In the genomic region with DNA sequence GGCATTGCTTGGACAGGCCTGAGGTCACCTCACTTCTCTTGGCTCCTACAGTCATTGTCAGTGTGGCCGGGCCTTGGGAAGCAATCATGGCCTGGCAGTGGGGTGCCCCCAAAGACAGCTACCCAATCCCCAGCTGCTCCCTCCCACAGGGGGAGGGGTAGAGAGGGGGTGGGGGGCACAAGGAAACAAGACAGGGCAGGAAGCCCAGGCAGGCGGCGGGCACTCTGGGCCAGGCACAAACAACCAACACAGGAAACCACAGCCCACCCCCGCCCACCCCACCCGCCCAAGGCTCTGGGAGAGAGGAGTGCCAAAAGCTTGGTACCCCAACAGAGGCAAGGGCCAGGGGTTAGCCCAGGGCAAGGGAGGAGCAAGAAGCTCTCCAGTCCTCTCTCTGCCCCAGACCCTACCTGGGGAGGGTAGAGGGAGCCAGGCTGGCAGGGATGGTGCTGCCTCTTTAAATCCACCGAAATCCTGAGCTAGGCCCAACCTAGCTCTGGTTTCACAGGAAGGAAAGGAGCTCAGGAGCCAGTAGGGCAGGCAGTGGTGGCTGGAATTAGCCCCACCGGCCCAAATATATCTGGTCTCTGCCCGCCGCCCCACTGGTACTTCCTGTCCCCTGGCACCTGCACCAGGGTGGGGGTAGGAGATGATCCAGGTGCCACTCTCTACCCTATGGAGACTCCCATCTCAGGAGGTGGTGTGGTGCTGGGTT, we compare ENCODE assay signal across 8 cellular contexts. TPM values are rescaled to one million over a fixed set of nuclear protein-coding genes. Genes with fewer than 3 reads are reported as not detected.
DNase-seq lines count a peak whose midpoint lies in the region; ATAC-seq, FAIRE-seq and TF ChIP-seq lines count a peak whose summit lies in the region.

No MANE protein-coding gene starts in this region.

- peak overlapping the region; percentile 86 for H3K9ac ChIP-seq in astrocyte (ENCODE audit: low read length)
- peak overlapping the region; percentile 89 for H3K9ac ChIP-seq in mesenchymal stem cell (ENCODE audit: low read length)

- H3K36me3 Mint-ChIP-seq in astrocyte (ENCODE audit: low read depth, unreplicated experiment): peaks cover 1% of the 10 kb centered on the region
- H3K36me3 Mint-ChIP-seq in type B pancreatic cell: no peaks in the 10 kb centered on the region

- H3K4me3 ChIP-seq in heart left ventricle (peak overlapping the region in 8 of 12 donors; percentile 7 to 48 (median 30)), astrocyte (ENCODE audit: insufficient read depth, low read depth, low read length) (no peak overlapping the region), mesenchymal stem cell (ENCODE audit: insufficient read depth in 1 of 2, low read depth in 1 of 2, low read length in 2 of 2) (peak overlapping the region in 1 of 2 experiments; percentile 47)

- TF ChIP-seq CTCF in heart left ventricle (IDR thresholded peaks at IDR 0.05) (no peak), astrocyte (IDR thresholded peaks at IDR 0.05; ENCODE audit: insufficient read depth, low read depth, low read length) (no peak), type B pancreatic cell (conservative IDR thresholded peaks at IDR 0.05) (no peak)

- no peak for ATAC-seq in heart left ventricle
- ATAC-seq in left cardiac atrium: no peak
- ATAC-seq in GM18498 (IDR thresholded peaks at IDR 0.05; ENCODE audit: unreplicated experiment): no peak

- H3K27ac Mint-ChIP-seq in astrocyte (ENCODE audit: unreplicated experiment) (no peak overlapping the region), type B pancreatic cell (peak overlapping the region; percentile 99)

- peak overlapping the region; percentile 76 to 91 for H3K18ac ChIP-seq in mesenchymal stem cell (ENCODE audit: low read depth in 1 of 2, low read length in 2 of 2)

- peak overlapping the region; percentile 42 for H2BK120ac ChIP-seq in mesenchymal stem cell (ENCODE audit: low read depth, low read length)

- H3K4me1 Mint-ChIP-seq in astrocyte (ENCODE audit: low read depth, unreplicated experiment) (peaks cover 69% of the 10 kb centered on the region), type B pancreatic cell (ENCODE audit: unreplicated experiment) (peaks cover 59% of the 10 kb centered on the region)

- H3K4ac ChIP-seq in mesenchymal stem cell (ENCODE audit: low read depth in 1 of 2, low read length in 2 of 2): peak overlapping the region; percentile 41 to 69

- intact Hi-C loops in heart left ventricle (cut with DNase I): loop anchor here in 1 of 10 donors (5.0 kb wide), 1 partner anchor 189 kb away; a partner anchor contains a TSS
- intact Hi-C loops in left cardiac atrium (cut with DNase I): no loop called here

- H3K9me3 Mint-ChIP-seq in astrocyte (ENCODE audit: unreplicated experiment): no peaks in the 10 kb centered on the region
- no peaks in the 10 kb centered on the region for H3K9me3 Mint-ChIP-seq in type B pancreatic cell

- peak overlapping the region; percentile 95 for H4K91ac ChIP-seq in mesenchymal stem cell (ENCODE audit: low read length)

- no peaks in the 10 kb centered on the region for H3K36me3 ChIP-seq in heart left ventricle
- no peaks in the 10 kb centered on the region for H3K36me3 ChIP-seq in astrocyte (ENCODE audit: insufficient read depth, low read length)
- peaks cover 0 to 6% of the 10 kb centered on the region in 2 experiments for H3K36me3 ChIP-seq in mesenchymal stem cell (ENCODE audit: control insufficient read depth in 1 of 2, insufficient read depth in 2 of 2, low read depth in 1 of 2, low read length in 2 of 2)

- H3K27me3 ChIP-seq in heart left ventricle: no peaks in the 10 kb centered on the region
- H3K27me3 ChIP-seq in astrocyte (ENCODE audit: insufficient read depth, low read length): no peaks in the 10 kb centered on the region
- no peaks in the 10 kb centered on the region for H3K27me3 ChIP-seq in mesenchymal stem cell (ENCODE audit: control insufficient read depth in 1 of 2, insufficient read depth in 1 of 2, low read length in 2 of 2)

- H2BK5ac ChIP-seq in mesenchymal stem cell (ENCODE audit: low read depth, low read length, poor library complexity, severe bottlenecking): peak overlapping the region; percentile 11

- H4K20me1 ChIP-seq in astrocyte (ENCODE audit: insufficient read depth, low read length): peaks cover 19% of the 10 kb centered on the region

- FAIRE-seq in astrocyte (lab: Jason Lieb, UNC): no peak

- no peaks in the 10 kb centered on the region for H3K79me1 ChIP-seq in mesenchymal stem cell (replicated peaks; ENCODE audit: low read length, poor library complexity, severe bottlenecking)

- peaks cover 86% of the 10 kb centered on the region for H3K79me2 ChIP-seq in astrocyte (ENCODE audit: insufficient read depth, low read length)

- H2BK12ac ChIP-seq in mesenchymal stem cell (ENCODE audit: low read length in 2 of 2): peak overlapping the region; percentile 89 to 90

- H2BK15ac ChIP-seq in mesenchymal stem cell (ENCODE audit: low read depth, poor library complexity, severe bottlenecking): peak overlapping the region; percentile 58

- peak overlapping the region; percentile 87 for H4K8ac ChIP-seq in mesenchymal stem cell (ENCODE audit: low read length)

- H2AFZ ChIP-seq in astrocyte (ENCODE audit: low read depth, low read length) (no peak overlapping the region), mesenchymal stem cell (ENCODE audit: low read depth, low read length) (no peak overlapping the region)

- TF ChIP-seq POLR2A in heart left ventricle (IDR thresholded peaks at IDR 0.05): no peak

- H3K27ac ChIP-seq in heart left ventricle: peak overlapping the region; percentile 69 to 100 (median 95)
- H3K27ac ChIP-seq in astrocyte (ENCODE audit: low read depth, low read length): peak overlapping the region; percentile 98
- H3K27ac ChIP-seq in mesenchymal stem cell (ENCODE audit: low read length, poor library complexity, severe bottlenecking): peak overlapping the region; percentile 97

- H3K4me1 ChIP-seq in heart left ventricle (peaks cover 37 to 100% (median 100%) of the 10 kb centered on the region in 12 donors), astrocyte (ENCODE audit: insufficient read depth, low read length) (peaks cover 95% of the 10 kb centered on the region), mesenchymal stem cell (ENCODE audit: control insufficient read depth, insufficient read depth, low read depth, low read length) (peaks cover 89% of the 10 kb centered on the region)

- peak overlapping the region in 1 of 2 experiments; percentile 30 for H3K14ac ChIP-seq in mesenchymal stem cell (ENCODE audit: low read length in 2 of 2)

- H3K4me3 Mint-ChIP-seq in astrocyte (ENCODE audit: unreplicated experiment) (no peak overlapping the region), type B pancreatic cell (peak overlapping the region; percentile 71)

- H3K9me3 ChIP-seq in heart left ventricle: no peaks in the 10 kb centered on the region
- no peaks in the 10 kb centered on the region for H3K9me3 ChIP-seq in astrocyte (ENCODE audit: insufficient read depth, low read depth, low read length)
- H3K9me3 ChIP-seq in mesenchymal stem cell (ENCODE audit: control insufficient read depth, low read length): no peaks in the 10 kb centered on the region

- 3 to 24% (median 14%) methylated on average over 5 to 9 of the region's 9 CpGs for WGBS in heart left ventricle, 4 donors
- WGBS in mesenchymal stem cell: 85% methylated on average over 4 of the region's 9 CpGs

- H3K27me3 Mint-ChIP-seq in astrocyte (ENCODE audit: low read depth, unreplicated experiment) (no peaks in the 10 kb centered on the region), type B pancreatic cell (no peaks in the 10 kb centered on the region)

- H3K23ac ChIP-seq in mesenchymal stem cell (ENCODE audit: low read length in 2 of 2): no peak overlapping the region

- peak in 1 of 5 donors; percentile 64 for DNase-seq in heart left ventricle
- no peak for DNase-seq in left cardiac atrium
- DNase-seq in astrocyte (ENCODE audit: low read depth): no peak
- no peak for DNase-seq in mesenchymal stem cell
- DNase-seq in type B pancreatic cell (ENCODE audit: extremely low spot score, unreplicated experiment): no peak
- DNase-seq in NCI-H146 (lab: John Stamatoyannopoulos, UW): no peak
- no peak for DNase-seq in DMS114 treated with DMSO at 0.1 percent for 48 hours (lab: John Stamatoyannopoulos, UW; ENCODE audit: unreplicated experiment)

- H3K4me2 ChIP-seq in astrocyte (ENCODE audit: low read length) (peak overlapping the region; percentile 81), mesenchymal stem cell (ENCODE audit: low read length, poor library complexity, severe bottlenecking) (no peak overlapping the region)

- H2AK5ac ChIP-seq in mesenchymal stem cell (ENCODE audit: low read length, severe bottlenecking): peak overlapping the region; percentile 99

RNA-seq across cellular contexts. Expression of a gene that starts 12.2 kb away (rescaled TPM):
- total RNA-seq in heart left ventricle (10 to 100 TPM; 33.4 to 80.3 (median 44.3) TPM), left cardiac atrium (10 to 100 TPM; 39.8 to 41.3 TPM), astrocyte (128 and 138 TPM in 2 replicates), type B pancreatic cell (ENCODE audit: low replicate concordance) (44.4 and 77.2 TPM in 2 replicates)
- 100 to 1,000 TPM in 1 of 2 donors, 10 to 100 TPM in 1; 28.0 to 102 TPM for polyA plus RNA-seq in heart left ventricle
- 121 TPM for polyA plus RNA-seq in mesenchymal stem cell (2013, experiment 1 of 2)
- 115 TPM for polyA plus RNA-seq in mesenchymal stem cell (2013, experiment 2 of 2)

RNA-seq across cellular contexts. Expression of a gene that starts 29.9 kb away (rescaled TPM):
- total RNA-seq in heart left ventricle (under 1 TPM in 1 of 9 donors, not detected in 8; 0.11 TPM), left cardiac atrium (not detected), astrocyte (0.07 and 0.12 TPM in 2 replicates), type B pancreatic cell (ENCODE audit: low replicate concordance) (not detected in 2 replicates)
- under 1 TPM; 0.25 to 0.27 TPM for polyA plus RNA-seq in heart left ventricle
- polyA plus RNA-seq in mesenchymal stem cell (2013, experiment 1 of 2): 0.01 TPM
- 0.01 TPM for polyA plus RNA-seq in mesenchymal stem cell (2013, experiment 2 of 2)

RNA-seq across cellular contexts. Expression of a gene that starts 42.5 kb away (rescaled TPM):
- total RNA-seq in heart left ventricle (not detected), left cardiac atrium (not detected), astrocyte (0.43 TPM in 1 of 2 replicates, not detected in the other), type B pancreatic cell (ENCODE audit: low replicate concordance) (26.8 and 30.1 TPM in 2 replicates)
- polyA plus RNA-seq in heart left ventricle: not detected
- 0.04 TPM for polyA plus RNA-seq in mesenchymal stem cell (2013, experiment 1 of 2)
- not detected for polyA plus RNA-seq in mesenchymal stem cell (2013, experiment 2 of 2)

RNA-seq across cellular contexts. Expression of a gene that starts 58.0 kb away (rescaled TPM):
- total RNA-seq in heart left ventricle (not detected), left cardiac atrium (not detected), astrocyte (not detected in 2 replicates), type B pancreatic cell (ENCODE audit: low replicate concordance) (not detected in 2 replicates)
- not detected for polyA plus RNA-seq in heart left ventricle
- polyA plus RNA-seq in mesenchymal stem cell (2013, experiment 1 of 2): not detected
- not detected for polyA plus RNA-seq in mesenchymal stem cell (2013, experiment 2 of 2)

Comparison
In these comparisons a context has a peak if more than half of its experiments do, and no peak if none do; other contexts are left out.
1. RNA of a gene that starts 42.5 kb away (total RNA-seq): 26.8 to 30.1 TPM in type B pancreatic cell; 0.43 TPM in astrocyte, not detected in heart left ventricle and not detected in left cardiac atrium; every median in the first group is over 10 times any median in the second.
2. Peak in every context shown above with its lines, with median percentiles within 50 percentile points of each other: H3K27ac ChIP-seq.